In the genomic region with DNA sequence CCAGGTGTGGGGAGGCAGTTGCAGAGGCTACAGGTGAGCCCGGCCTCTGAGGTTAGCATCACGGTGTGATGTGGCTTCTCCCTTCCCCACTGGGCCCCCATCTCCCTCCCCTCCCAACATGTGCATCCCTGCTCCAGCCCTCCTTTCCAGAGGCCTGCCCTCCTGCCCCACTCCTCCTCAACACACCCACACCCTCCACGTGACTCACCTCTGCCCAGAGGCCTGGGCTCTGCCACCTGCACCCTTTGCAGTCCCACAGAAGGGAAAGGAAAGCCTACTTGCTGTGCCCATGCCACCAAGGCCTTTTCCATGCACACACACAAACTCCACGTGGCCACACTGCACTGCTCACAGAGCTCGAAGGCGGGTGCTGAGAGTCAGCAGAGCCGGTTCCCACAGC, we compare ENCODE assay signal across 27 cellular contexts.
"Had no signal": no experiment of that assay in that cellular context is flagged by ENCODE, and none has a peak within 500 bp of the region (broad histone marks: within the 10 kb centered on the region; RNA-seq: fewer than 3 reads in every experiment).

No MANE protein-coding gene starts in this region.

- H3K9ac ChIP-seq: parathyroid adenoma had no signal

- H3K36me3 Mint-ChIP-seq: natural killer cell treated with Interleukin-12 subunit alpha and Interleukin-12 subunit beta and Interleukin-15 and Interleukin-18, amount 100 ng/mL, for 72 hours; stimulated activated effector memory CD8-positive, alpha-beta T cell treated with anti-CD3 and anti-CD28 coated beads, Interleukin-12 subunit alpha, Interleukin-12 subunit beta, amount 100 ng/mL, for 72 hours; stimulated activated naive B cell treated with anti-CD40 and anti-IgM and Interleukin-4, amounts not matched to agents 10 μg/mL and 1 μg/mL and 100 μg/mL, for 72 hours had no signal

- H3K27ac Mint-ChIP-seq: natural killer cell treated with Interleukin-12 subunit alpha and Interleukin-12 subunit beta and Interleukin-15 and Interleukin-18, amount 100 ng/mL, for 72 hours; nephron progenitor cell; progenitor cell of endocrine pancreas; stimulated activated effector memory CD8-positive, alpha-beta T cell treated with anti-CD3 and anti-CD28 coated beads, Interleukin-12 subunit alpha, Interleukin-12 subunit beta, amount 100 ng/mL, for 72 hours; stimulated activated naive B cell treated with anti-CD40 and anti-IgM and Interleukin-4, amounts not matched to agents 10 μg/mL and 1 μg/mL and 100 μg/mL, for 72 hours; stimulated activated naive CD8-positive, alpha-beta T cell treated with anti-CD3 and anti-CD28 coated beads, Interleukin-15, Interleukin-2, amounts not matched to agents 100 ng/mL and 50 ng/mL, for 24 hours had no signal

- DNase-seq: nephron progenitor cell; occipital lobe; ovary; sigmoid colon; small intestine; stimulated activated CD4-positive, alpha-beta T cell treated with anti-CD3 and anti-CD28 coated beads, Interleukin-15, amount 100 ng/mL, for 24 hours; stimulated activated CD4-positive, alpha-beta T cell treated with anti-CD3 and anti-CD28 coated beads, Interleukin-2, amount 100 ng/mL, for 24 hours; stimulated activated CD4-positive, alpha-beta T cell treated with anti-CD3 and anti-CD28 coated beads, Interleukin-2, amount 100 ng/mL, for 48 hours; stimulated activated CD4-positive, alpha-beta T cell treated with anti-CD3 and anti-CD28 coated beads, Interleukin-4, amount 100 ng/mL, for 24 hours; stimulated activated naive B cell treated with anti-CD40 and anti-IgM and Interleukin-4, amounts not matched to agents 10 μg/mL and 1 μg/mL and 100 μg/mL, for 72 hours; stimulated activated naive CD4-positive, alpha-beta T cell treated with Interleukin-2 at 50 U/mL for 16 hours; stomach; thyroid gland; trophoblast cell; upper lobe of left lung had no signal

- ATAC-seq: natural killer cell treated with Interleukin-12 subunit alpha and Interleukin-12 subunit beta and Interleukin-15 and Interleukin-18, amount 100 ng/mL, for 72 hours; psoas muscle; right cardiac atrium; right lobe of liver; stimulated activated effector memory CD8-positive, alpha-beta T cell treated with anti-CD3 and anti-CD28 coated beads, Interleukin-12 subunit alpha, Interleukin-12 subunit beta, amount 100 ng/mL, for 72 hours; stimulated activated naive B cell treated with anti-CD40 and anti-IgM and Interleukin-4, amounts not matched to agents 10 μg/mL and 1 μg/mL and 100 μg/mL, for 72 hours had no signal

- H3K4me1 ChIP-seq: parathyroid adenoma, psoas muscle, right lobe of liver, thyroid gland had no signal

- H3K9me3 Mint-ChIP-seq: natural killer cell treated with Interleukin-12 subunit alpha and Interleukin-12 subunit beta and Interleukin-15 and Interleukin-18, amount 100 ng/mL, for 72 hours; stimulated activated effector memory CD8-positive, alpha-beta T cell treated with anti-CD3 and anti-CD28 coated beads, Interleukin-12 subunit alpha, Interleukin-12 subunit beta, amount 100 ng/mL, for 72 hours; stimulated activated naive CD8-positive, alpha-beta T cell treated with anti-CD3 and anti-CD28 coated beads, Interleukin-15, Interleukin-2, amounts not matched to agents 100 ng/mL and 50 ng/mL, for 24 hours had no signal

- H3K36me3 ChIP-seq: ovary, right lobe of liver, sigmoid colon, stomach, thyroid gland, upper lobe of left lung, vagina had no signal

- H3K27me3 Mint-ChIP-seq: natural killer cell treated with Interleukin-12 subunit alpha and Interleukin-12 subunit beta and Interleukin-15 and Interleukin-18, amount 100 ng/mL, for 72 hours; progenitor cell of endocrine pancreas; stimulated activated naive B cell treated with anti-CD40 and anti-IgM and Interleukin-4, amounts not matched to agents 10 μg/mL and 1 μg/mL and 100 μg/mL, for 72 hours; stimulated activated naive CD8-positive, alpha-beta T cell treated with anti-CD3 and anti-CD28 coated beads, Interleukin-15, Interleukin-2, amounts not matched to agents 100 ng/mL and 50 ng/mL, for 24 hours had no signal

- H3K9me3 ChIP-seq: ovary, psoas muscle, right lobe of liver, sigmoid colon, stomach, thoracic aorta, thyroid gland, tibial nerve, upper lobe of left lung, vagina had no signal

- H3K27me3 ChIP-seq: ovary, right lobe of liver, sigmoid colon, stomach, thyroid gland, tibial nerve, upper lobe of left lung, vagina had no signal

- H2AFZ ChIP-seq: parathyroid adenoma had no signal

- H3K4me3 ChIP-seq: ovary, psoas muscle, right lobe of liver, sigmoid colon, stomach, thoracic aorta, thyroid gland, tibial nerve, upper lobe of left lung, vagina had no signal

- H3K4me3 Mint-ChIP-seq: natural killer cell treated with Interleukin-12 subunit alpha and Interleukin-12 subunit beta and Interleukin-15 and Interleukin-18, amount 100 ng/mL, for 72 hours; nephron progenitor cell; neural crest cell; stimulated activated effector memory CD8-positive, alpha-beta T cell treated with anti-CD3 and anti-CD28 coated beads, Interleukin-12 subunit alpha, Interleukin-12 subunit beta, amount 100 ng/mL, for 72 hours; stimulated activated naive B cell treated with anti-CD40 and anti-IgM and Interleukin-4, amounts not matched to agents 10 μg/mL and 1 μg/mL and 100 μg/mL, for 72 hours; stimulated activated naive CD8-positive, alpha-beta T cell treated with anti-CD3 and anti-CD28 coated beads, Interleukin-15, Interleukin-2, amounts not matched to agents 100 ng/mL and 50 ng/mL, for 24 hours had no signal

- H3K27ac ChIP-seq: ovary, parathyroid adenoma, psoas muscle, right lobe of liver, stomach, thoracic aorta, thyroid gland, tibial nerve, upper lobe of left lung, vagina had no signal

- H3K4me1 Mint-ChIP-seq: stimulated activated effector memory CD8-positive, alpha-beta T cell treated with anti-CD3 and anti-CD28 coated beads, Interleukin-12 subunit alpha, Interleukin-12 subunit beta, amount 100 ng/mL, for 72 hours; stimulated activated naive B cell treated with anti-CD40 and anti-IgM and Interleukin-4, amounts not matched to agents 10 μg/mL and 1 μg/mL and 100 μg/mL, for 72 hours had no signal
